ENCODE assay signal across 1 cellular context in the genomic region with DNA sequence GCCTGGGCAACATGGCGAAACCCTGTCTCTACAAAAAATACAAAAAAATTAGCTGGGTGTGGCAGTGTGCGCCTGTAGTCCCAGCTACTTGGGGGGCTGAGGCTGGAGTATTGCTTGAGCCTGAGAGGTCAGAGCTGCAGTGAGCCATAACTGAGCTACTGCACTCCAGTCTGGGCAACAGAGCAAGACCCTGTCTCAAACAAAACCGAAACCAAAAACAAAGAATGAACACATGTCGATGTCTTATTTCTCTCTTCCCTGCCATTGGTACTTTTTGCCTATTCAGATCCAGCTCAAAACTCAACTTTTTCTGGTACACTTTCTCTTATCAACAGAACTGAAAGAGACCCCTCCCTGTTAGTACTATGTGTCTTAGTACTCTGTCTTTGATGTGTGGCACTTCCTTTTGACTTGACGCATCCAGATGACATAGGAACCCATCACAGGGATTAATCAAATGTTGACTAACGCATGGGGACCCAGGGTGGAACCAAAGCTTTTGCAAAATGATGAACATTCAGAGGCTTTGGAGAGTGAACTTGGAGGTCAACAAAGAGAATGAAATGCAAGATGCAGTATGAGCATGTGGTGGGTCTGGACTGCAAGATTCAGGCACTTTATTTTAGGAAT.
A peak's percentile ranks its signal among the peaks of the same experiment; 100 is the strongest.
TF ChIP-seq lines count a peak whose summit lies in the region.

No MANE protein-coding gene starts in this region.

TF ChIP-seq in GM12878, 131 proteins besides CTCF, POLR2A, EP300 and RAD21:
- TF ChIP-seq CREB1 (IDR thresholded peaks at IDR 0.05; ENCODE audit: low read depth) (peak; percentile 72), STAT1 (conservative IDR thresholded peaks at IDR 0.05) (no peak), RELA (IDR thresholded peaks at IDR 0.05; ENCODE audit: borderline replicate concordance, partially characterized antibody) (no peak), HDAC6 (IDR thresholded peaks at IDR 0.05; ENCODE audit: unreplicated experiment) (no peak)
